ENCODE assay signal across 9 cellular contexts in the genomic region with DNA sequence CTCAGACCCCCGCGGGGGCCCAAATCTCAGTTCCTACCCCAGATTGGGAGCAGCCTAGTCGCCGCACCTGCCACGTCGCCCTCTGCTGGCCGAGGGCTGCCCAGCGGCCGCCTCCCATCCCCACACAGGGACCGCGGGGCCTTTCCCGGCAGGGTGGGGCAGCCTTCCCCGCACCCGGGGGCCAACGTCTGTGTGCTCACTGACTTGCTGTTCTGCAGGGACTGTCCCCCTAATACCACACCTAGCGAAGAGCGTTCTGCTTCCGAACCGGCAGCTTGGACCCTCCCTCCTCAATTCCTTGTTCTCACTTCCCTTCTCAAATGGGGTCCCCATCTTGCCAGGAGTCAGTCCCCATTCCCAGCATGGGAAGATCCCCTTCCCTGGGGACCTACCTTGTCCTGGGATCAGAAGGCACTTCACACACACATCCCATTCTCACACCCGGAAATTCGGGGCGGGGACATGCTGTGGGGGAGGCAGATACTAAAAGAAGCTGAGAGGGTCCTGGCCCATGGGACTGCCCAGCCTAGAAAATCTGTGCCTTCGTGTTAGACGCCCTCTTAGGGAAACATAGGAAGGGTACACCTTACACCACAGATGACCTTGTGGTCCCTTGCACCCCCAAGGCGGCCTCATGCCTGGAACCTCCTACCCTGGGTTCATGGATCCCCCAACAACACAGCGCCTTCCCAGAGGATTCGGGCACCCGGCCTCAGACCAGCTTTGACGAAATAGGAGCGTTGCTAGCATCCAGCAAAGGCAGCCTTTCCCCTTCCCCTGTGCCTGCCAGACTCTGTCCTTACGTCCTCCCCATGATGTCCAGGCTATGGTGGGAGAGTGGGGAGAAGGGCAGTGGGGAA. TPM values are rescaled to one million over a fixed set of nuclear protein-coding genes. Genes with fewer than 3 reads are reported as not detected.
DNase-seq lines count a peak whose midpoint lies in the region; ATAC-seq lines count a peak whose summit lies in the region.
"Had no signal": no experiment of that assay in that cellular context is flagged by ENCODE, and none has a peak within 500 bp of the region (broad histone marks: within the 10 kb centered on the region; RNA-seq: fewer than 3 reads in every experiment).

No MANE protein-coding gene starts in this region.

- H3K4me3 ChIP-seq in rectal smooth muscle tissue (ENCODE audit: low read length): peak overlapping the region; percentile 22
- H3K4me3 ChIP-seq in aorta (ENCODE audit: low read length in 2 of 2): no peak overlapping the region

- no peaks in the 10 kb centered on the region for H3K4me1 ChIP-seq in rectal smooth muscle tissue (ENCODE audit: control insufficient read depth, insufficient read depth, low read length)
- H3K4me1 ChIP-seq in aorta (ENCODE audit: control insufficient read depth in 1 of 2, insufficient read depth in 2 of 2, low read length in 2 of 2): no peaks in the 10 kb centered on the region

- ATAC-seq in aorta (ENCODE audit: low FRiP score) (peak; percentile 85), HG02973 (IDR thresholded peaks at IDR 0.05; ENCODE audit: unreplicated experiment) (no peak), GM21526 (IDR thresholded peaks at IDR 0.05; ENCODE audit: low FRiP score, unreplicated experiment) (no peak)

- 37% methylated on average over 31 of the region's 31 CpGs for WGBS in aorta, 2 donors

- H3K9me3 ChIP-seq in aorta (ENCODE audit: control insufficient read depth, low read length): no peaks in the 10 kb centered on the region

- H3K27ac ChIP-seq in rectal smooth muscle tissue (ENCODE audit: low read depth, low read length): no peak overlapping the region
- no peak overlapping the region for H3K27ac ChIP-seq in aorta (ENCODE audit: low read depth in 1 of 2, low read length in 2 of 2)

- no peaks in the 10 kb centered on the region for H3K27me3 ChIP-seq in rectal smooth muscle tissue (ENCODE audit: control insufficient read depth, insufficient read depth, low read length)
- H3K27me3 ChIP-seq in aorta (ENCODE audit: control insufficient read depth in 1 of 2, insufficient read depth in 2 of 2, low read length in 1 of 2): no peaks in the 10 kb centered on the region

- DNase-seq in COLO668 (lab: John Stamatoyannopoulos, UW; ENCODE audit: unreplicated experiment) (peak; percentile 2), NCI-H69 (lab: John Stamatoyannopoulos, UW) (peak; percentile 70), head of caudate nucleus (peak in 28 of 42 donors; percentile 10 to 68 (median 36)), aorta (peak; percentile 76 to 88)
- DNase-seq in activated T-helper 1 cell treated with anti-CD3 and anti-CD28 coated beads, Interleukin-2, amount 50 U/mL, for 16 hours (ENCODE audit: low read depth in 1 of 2, low spot score in 1 of 2): peak; percentile 29 to 31

- H3K36me3 ChIP-seq in rectal smooth muscle tissue (ENCODE audit: control insufficient read depth, insufficient read depth, low read length) (no peaks in the 10 kb centered on the region), aorta (ENCODE audit: control insufficient read depth in 1 of 2, insufficient read depth in 2 of 2, low read length in 1 of 2) (no peaks in the 10 kb centered on the region)

- intact Hi-C loops in head of caudate nucleus (cut with DNase I): no loop called here
- intact Hi-C loops in aorta (cut with DNase I): no loop called here

- H3K9ac ChIP-seq in rectal smooth muscle tissue (ENCODE audit: low read length): no peak overlapping the region

RNA-seq across cellular contexts. Expression of a gene that starts 16.4 kb away (rescaled TPM):
- 10 to 100 TPM; 53.6 to 96.9 TPM for total RNA-seq in aorta
- polyA plus RNA-seq in aorta: 10 to 100 TPM in 1 of 2 donors, 1 to 10 TPM in 1; 3.4 to 13.5 TPM

RNA-seq across cellular contexts. Expression of a gene that starts 27.8 kb away (rescaled TPM):
- total RNA-seq in aorta: 10 to 100 TPM; 24.0 to 24.5 TPM
- polyA plus RNA-seq in aorta: 1 to 10 TPM; 2.3 to 6.9 TPM

RNA-seq across cellular contexts. Expression of a gene that starts 35.8 kb away (rescaled TPM):
- total RNA-seq in aorta: under 1 TPM in 1 of 2 donors, not detected in 1; 0.54 TPM
- polyA plus RNA-seq in aorta: not detected
- total RNA-seq: temporal lobe had no signal

Comparison
In these comparisons a context has a peak if more than half of its experiments do, and no peak if none do; other contexts are left out.
1. DNase-seq: peak in every context shown above with its lines; median percentile 82 in aorta; 70 in NCI-H69; 36 in head of caudate nucleus; 30 in activated T-helper 1 cell treated with anti-CD3 and anti-CD28 coated beads, Interleukin-2, amount 50 U/mL, for 16 hours; 2 in COLO668.